In the genomic region with DNA sequence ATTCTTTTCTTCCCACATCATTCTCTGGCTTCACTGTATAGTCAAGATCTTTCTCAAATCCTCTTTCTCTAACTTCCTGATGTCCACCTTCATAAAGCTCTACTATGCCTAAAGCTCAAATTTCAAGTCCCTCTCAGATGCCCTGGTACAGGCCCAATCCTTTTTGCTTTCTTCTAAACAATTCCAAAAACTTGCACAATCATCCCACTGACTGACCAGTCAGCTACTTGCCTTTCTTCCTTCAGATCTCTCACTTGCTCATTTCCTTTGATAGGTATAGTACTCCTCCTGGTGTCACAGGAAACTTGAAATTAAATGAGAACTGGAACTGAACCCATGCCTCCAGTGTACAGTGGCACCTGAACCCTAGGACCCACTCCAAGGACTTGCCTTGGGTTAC, we compare ENCODE assay signal across 1 cellular context.
TF ChIP-seq lines count a peak whose summit lies in the region.

No MANE protein-coding gene starts in this region.

TF ChIP-seq in IMR-90, 13 proteins besides CTCF, POLR2A, EP300 and RAD21:
- TF ChIP-seq MAFK (IDR thresholded peaks at IDR 0.05; ENCODE audit: low read depth, low read length) (no peak), CEBPB (IDR thresholded peaks at IDR 0.05; ENCODE audit: low read depth, low read length) (peak; percentile 83)
